In genomic region chr3:170419301-170420087, GRCh38 we compare ENCODE assay signal across 8 cellular contexts. TPM values are rescaled to one million over a fixed set of nuclear protein-coding genes. Genes with fewer than 3 reads are reported as not detected.
DNase-seq lines count a peak whose midpoint lies in the region; ATAC-seq and TF ChIP-seq lines count a peak whose summit lies in the region.

No MANE protein-coding gene starts in this region.

- H3K4ac ChIP-seq in trophoblast cell (ENCODE audit: low read depth, low read length): no peak overlapping the region

- H3K79me2 ChIP-seq in trophoblast cell (ENCODE audit: control insufficient read depth, insufficient read depth, low read length, poor library complexity): no peaks in the 10 kb centered on the region

- H3K36me3 Mint-ChIP-seq in Calu3 (ENCODE audit: insufficient read depth, unreplicated experiment): peaks cover 11% of the 10 kb centered on the region
- no peaks in the 10 kb centered on the region for H3K36me3 Mint-ChIP-seq in activated CD8-positive, alpha-beta T cell treated with anti-CD3 and anti-CD28 coated beads for 36 hours (ENCODE audit: low read depth)

- H2AFZ ChIP-seq in trophoblast cell (ENCODE audit: insufficient read depth, low read length, poor library complexity): no peak overlapping the region

- H3K9ac ChIP-seq in trophoblast cell (ENCODE audit: low read length): no peak overlapping the region

- no peak overlapping the region for H4K12ac ChIP-seq in trophoblast cell (ENCODE audit: low read depth, low read length)

- H3K4me2 ChIP-seq in trophoblast cell (ENCODE audit: low read length): peak overlapping the region; percentile 76

- H3K27me3 ChIP-seq in heart right ventricle (peaks cover 0 to 53% (median 39%) of the 10 kb centered on the region in 7 donors), trophoblast cell (ENCODE audit: insufficient read depth, low read length) (peaks cover 9% of the 10 kb centered on the region)

- H3K4me1 ChIP-seq in heart right ventricle (peaks cover 12 to 39% (median 28%) of the 10 kb centered on the region in 9 donors), trophoblast cell (ENCODE audit: control insufficient read depth in 1 of 2, insufficient read depth in 2 of 2, low read length in 2 of 2) (peaks cover 0 to 7% of the 10 kb centered on the region in 2 experiments)

- H2AK5ac ChIP-seq in trophoblast cell (ENCODE audit: low read length): no peak overlapping the region

- no peak overlapping the region for H2BK120ac ChIP-seq in trophoblast cell (ENCODE audit: insufficient read depth, low read length, poor library complexity)

- no peak overlapping the region for H3K27ac Mint-ChIP-seq in Calu3 (ENCODE audit: unreplicated experiment)
- H3K27ac Mint-ChIP-seq in activated CD8-positive, alpha-beta T cell treated with anti-CD3 and anti-CD28 coated beads for 36 hours: no peak overlapping the region

- H3K23ac ChIP-seq in trophoblast cell (ENCODE audit: low read length): no peak overlapping the region

- H2BK12ac ChIP-seq in trophoblast cell (ENCODE audit: low read length): no peak overlapping the region

- H3K27ac ChIP-seq in heart right ventricle: peak overlapping the region in 7 of 10 donors; percentile 2 to 79 (median 54)
- H3K27ac ChIP-seq in trophoblast cell (ENCODE audit: low read depth, low read length): no peak overlapping the region

- H4K91ac ChIP-seq in trophoblast cell (ENCODE audit: low read depth, low read length): no peak overlapping the region

- H3K27me3 Mint-ChIP-seq in Calu3 (ENCODE audit: unreplicated experiment): no peaks in the 10 kb centered on the region
- H3K27me3 Mint-ChIP-seq in activated CD8-positive, alpha-beta T cell treated with anti-CD3 and anti-CD28 coated beads for 36 hours: peaks cover 40% of the 10 kb centered on the region

- CTCF ChIA-PET in Calu3 (lab: Charles Lee): interaction anchor here (0.5 to 10.5 kb wide), 4 partner anchors 8 to 434 kb away, joined by 3 to 168 read pairs (median 5); no protein-coding TSS in a partner anchor
- CTCF ChIA-PET in activated CD8-positive, alpha-beta T cell treated with anti-CD3 and anti-CD28 coated beads for 36 hours (lab: Charles Lee): interaction anchor here (1.1 to 9.9 kb wide), 3 partner anchors 9 to 392 kb away, joined by 3 to 144 read pairs (median 3); no protein-coding TSS in a partner anchor

- peaks cover 0 to 5% (median 0%) of the 10 kb centered on the region in 9 donors for H3K36me3 ChIP-seq in heart right ventricle
- H3K36me3 ChIP-seq in trophoblast cell (ENCODE audit: control insufficient read depth in 1 of 2, insufficient read depth in 2 of 2, low read length in 2 of 2): no peaks in the 10 kb centered on the region

- H3K9me3 ChIP-seq in heart right ventricle (no peaks in the 10 kb centered on the region), trophoblast cell (ENCODE audit: insufficient read depth, low read depth, low read length) (peaks cover 5% of the 10 kb centered on the region)

- no peak overlapping the region for H3K18ac ChIP-seq in trophoblast cell (ENCODE audit: low read length)

- no peak overlapping the region for H3K14ac ChIP-seq in trophoblast cell (ENCODE audit: low read length)

- peaks cover 8% of the 10 kb centered on the region for H3K4me1 Mint-ChIP-seq in Calu3 (ENCODE audit: low read depth, unreplicated experiment)
- peaks cover 7% of the 10 kb centered on the region for H3K4me1 Mint-ChIP-seq in activated CD8-positive, alpha-beta T cell treated with anti-CD3 and anti-CD28 coated beads for 36 hours (ENCODE audit: low read depth)

- peak overlapping the region; percentile 5 to 63 (median 48) for H3K4me3 ChIP-seq in heart right ventricle
- H3K4me3 ChIP-seq in trophoblast cell (ENCODE audit: low read depth, low read length): peak overlapping the region; percentile 55

- no TSS peak for BruUV-seq in Calu3 (replicated peaks; lab: Mats Ljungman, UMichigan)

- ATAC-seq in activated CD8-positive, alpha-beta T cell treated with anti-CD3 and anti-CD28 coated beads for 36 hours: no peak
- ATAC-seq in heart right ventricle (peak; percentile 43 to 72 (median 60)), GM18502 (IDR thresholded peaks at IDR 0.05; ENCODE audit: poor library complexity, unreplicated experiment) (no peak)

- no peak overlapping the region for H4K8ac ChIP-seq in trophoblast cell (ENCODE audit: low read depth, low read length)

- POLR2A ChIA-PET in activated CD8-positive, alpha-beta T cell treated with anti-CD3 and anti-CD28 coated beads for 36 hours (lab: Charles Lee): no interaction called here

- 2 to 5% methylated on average over 68 to 69 of the region's 69 CpGs for WGBS in heart right ventricle, 2 donors
- no CpG with 5 or more reads among the region's 69 CpGs for WGBS in trophoblast cell (ENCODE audit: extremely low coverage, insufficient coverage, insufficient read length)

- no peaks in the 10 kb centered on the region for H3K79me1 ChIP-seq in trophoblast cell (ENCODE audit: low read length)

- no peak overlapping the region for H2BK5ac ChIP-seq in trophoblast cell (ENCODE audit: low read depth, low read length, poor library complexity)

- peak overlapping the region; percentile 85 for H3K4me3 Mint-ChIP-seq in Calu3 (ENCODE audit: low read depth, unreplicated experiment)
- H3K4me3 Mint-ChIP-seq in activated CD8-positive, alpha-beta T cell treated with anti-CD3 and anti-CD28 coated beads for 36 hours: peak overlapping the region; percentile 10

- intact Hi-C loops in Calu3 (cut with micrococcal nuclease; ENCODE audit: unreplicated experiment): loop anchor here (10.0 kb wide), 1 partner anchor 655 kb away; the partner anchor contains the start of genes ACTRT3 and TERC
- intact Hi-C loops in activated CD8-positive, alpha-beta T cell treated with anti-CD3 and anti-CD28 coated beads for 36 hours (cut with micrococcal nuclease): no loop called here
- intact Hi-C loops in heart right ventricle (cut with DNase I): loop anchor here in 7 of 10 donors (5.0 to 10.0 kb wide), 6 partner anchors 85 to 393 kb away; no protein-coding TSS in a partner anchor

- no peaks in the 10 kb centered on the region for H3K9me3 Mint-ChIP-seq in Calu3 (ENCODE audit: low read depth, unreplicated experiment)
- no peaks in the 10 kb centered on the region for H3K9me3 Mint-ChIP-seq in activated CD8-positive, alpha-beta T cell treated with anti-CD3 and anti-CD28 coated beads for 36 hours

- TF ChIP-seq CTCF in Calu3 (IDR thresholded peaks at IDR 0.05; ENCODE audit: unreplicated experiment) (no peak), heart right ventricle (IDR thresholded peaks at IDR 0.05) (no peak)
- TF ChIP-seq CTCF in activated CD8-positive, alpha-beta T cell treated with anti-CD3 and anti-CD28 coated beads for 36 hours (IDR thresholded peaks at IDR 0.05): no peak

- no peak for DNase-seq in Calu3
- DNase-seq in activated CD8-positive, alpha-beta T cell treated with anti-CD3 and anti-CD28 coated beads for 36 hours: no peak
- peak; percentile 19 to 20 for DNase-seq in heart right ventricle
- peak; percentile 73 to 84 for DNase-seq in trophoblast cell
- DNase-seq in effector CD4-positive, alpha-beta T cell: no peak
- DNase-seq in NCI-H1436 treated with DMSO at 0.1 percent for 48 hours (lab: John Stamatoyannopoulos, UW): no peak
- no peak for DNase-seq in kidney glomerular epithelial cell (lab: John Stamatoyannopoulos, UW)

RNA-seq across cellular contexts. Expression of gene CLDN11, which starts 0.8 kb away (rescaled TPM):
- total RNA-seq in Calu3 (2022): 5.1 and 8.7 TPM in 2 replicates
- not detected for total RNA-seq in activated CD8-positive, alpha-beta T cell treated with anti-CD3 and anti-CD28 coated beads for 36 hours
- 1 to 10 TPM; 1.6 to 3.9 (median 2.8) TPM for total RNA-seq in heart right ventricle
- 1 to 10 TPM; 1.6 to 3.2 TPM for polyA plus RNA-seq in heart right ventricle
- polyA plus RNA-seq in trophoblast cell (2013): 0.27 and 0.35 TPM in 2 replicates

Comparison
In these comparisons a context has a peak if more than half of its experiments do, and no peak if none do; other contexts are left out.
1. DNase-seq: peak in heart right ventricle (2 of 2) and trophoblast cell (2 of 2); none in Calu3 (single experiment), activated CD8-positive, alpha-beta T cell treated with anti-CD3 and anti-CD28 coated beads for 36 hours (single experiment), effector CD4-positive, alpha-beta T cell (single experiment), NCI-H1436 treated with DMSO at 0.1 percent for 48 hours (single experiment) and kidney glomerular epithelial cell (single experiment).
2. ATAC-seq: peak in heart right ventricle (8 of 8); none in activated CD8-positive, alpha-beta T cell treated with anti-CD3 and anti-CD28 coated beads for 36 hours (single experiment) and GM18502 (single experiment).